19 cellular contexts compared by ENCODE assay signal in genomic region chr10:35937538-35937937, GRCh38.
A peak's percentile ranks its signal among the peaks of the same experiment; 100 is the strongest.
DNase-seq lines count a peak whose midpoint lies in the region; ATAC-seq lines count a peak whose summit lies in the region.
"Had no signal": no experiment of that assay in that cellular context is flagged by ENCODE, and none has a peak within 500 bp of the region (broad histone marks: within the 10 kb centered on the region; RNA-seq: fewer than 3 reads in every experiment).

No MANE protein-coding gene starts in this region.

- H3K18ac ChIP-seq in neuronal stem cell (ENCODE audit: low read length) (peak overlapping the region; percentile 24), trophoblast cell (ENCODE audit: low read length) (no peak overlapping the region)

- H2BK5ac ChIP-seq in neuronal stem cell (ENCODE audit: low read length) (no peak overlapping the region), trophoblast cell (ENCODE audit: low read depth, low read length, poor library complexity) (no peak overlapping the region)

- peaks cover 0 to 21% of the 10 kb centered on the region in 2 donors for H3K4me1 ChIP-seq in neuronal stem cell (ENCODE audit: control insufficient read depth in 2 of 2, insufficient read depth in 1 of 2, low read depth in 1 of 2, low read length in 2 of 2)
- peaks cover 0 to 3% of the 10 kb centered on the region in 2 experiments for H3K4me1 ChIP-seq in trophoblast cell (ENCODE audit: control insufficient read depth in 1 of 2, insufficient read depth in 2 of 2, low read length in 2 of 2)
- H3K4me1 ChIP-seq: BE2C, BLaER1 had no signal

- H3K4me3 ChIP-seq in neuronal stem cell (ENCODE audit: low read length in 2 of 2) = no peak overlapping the region
- no peak overlapping the region for H3K4me3 ChIP-seq in trophoblast cell (ENCODE audit: low read depth, low read length)
- H3K4me3 ChIP-seq: BLaER1 had no signal

- H2AFZ ChIP-seq in neuronal stem cell (ENCODE audit: low read length) (no peak overlapping the region), trophoblast cell (ENCODE audit: insufficient read depth, low read length, poor library complexity) (no peak overlapping the region)

- no CpG with 5 or more reads among the region's 7 CpGs for WGBS in neuronal stem cell (ENCODE audit: extremely low coverage in 2 of 2, insufficient read length in 2 of 2, insufficient replicate concordance in 1 of 2), 2 donors
- no CpG with 5 or more reads among the region's 7 CpGs for WGBS in trophoblast cell (ENCODE audit: extremely low coverage, insufficient coverage, insufficient read length)

- H3K27me3 ChIP-seq in neuronal stem cell (ENCODE audit: control insufficient read depth in 3 of 3, insufficient read depth in 3 of 3, low read depth in 1 of 3, low read length in 3 of 3) (peaks cover 0 to 8% (median 0%) of the 10 kb centered on the region in 3 experiments), trophoblast cell (ENCODE audit: insufficient read depth, low read length) (no peaks in the 10 kb centered on the region)
- H3K27me3 ChIP-seq: BE2C, BLaER1 had no signal

- H4K12ac ChIP-seq in trophoblast cell (ENCODE audit: low read depth, low read length) = no peak overlapping the region

- H3K79me1 ChIP-seq in neuronal stem cell (ENCODE audit: low read depth, low read length) (no peaks in the 10 kb centered on the region), trophoblast cell (ENCODE audit: low read length) (no peaks in the 10 kb centered on the region)

- H3K27ac ChIP-seq in neuronal stem cell (replicated peaks; ENCODE audit: low read length) = no peak overlapping the region
- H3K27ac ChIP-seq in trophoblast cell (ENCODE audit: low read depth, low read length) = no peak overlapping the region
- H3K27ac ChIP-seq: BLaER1 had no signal

- H3K4ac ChIP-seq in neuronal stem cell (ENCODE audit: low read length) (no peak overlapping the region), trophoblast cell (ENCODE audit: low read depth, low read length) (no peak overlapping the region)

- H2BK12ac ChIP-seq in neuronal stem cell (ENCODE audit: low read length) = no peak overlapping the region
- no peak overlapping the region for H2BK12ac ChIP-seq in trophoblast cell (ENCODE audit: low read length)

- H3K23ac ChIP-seq in neuronal stem cell (ENCODE audit: low read depth, low read length, poor library complexity) = no peak overlapping the region
- H3K23ac ChIP-seq in trophoblast cell (ENCODE audit: low read length) = no peak overlapping the region

- H3K36me3 ChIP-seq in neuronal stem cell (replicated peaks in 1 of 2; ENCODE audit: control insufficient read depth in 2 of 2, insufficient read depth in 2 of 2, low read length in 2 of 2) (no peaks in the 10 kb centered on the region), trophoblast cell (ENCODE audit: control insufficient read depth in 1 of 2, insufficient read depth in 2 of 2, low read length in 2 of 2) (no peaks in the 10 kb centered on the region)
- H3K36me3 ChIP-seq: BE2C, BLaER1 had no signal

- ATAC-seq in HG03280 (IDR thresholded peaks at IDR 0.05; ENCODE audit: unreplicated experiment) (no peak), HG03432 (IDR thresholded peaks at IDR 0.05; ENCODE audit: unreplicated experiment) (no peak)
- ATAC-seq: CD8-positive, alpha-beta T cell had no signal

- H3K79me2 ChIP-seq in trophoblast cell (ENCODE audit: control insufficient read depth, insufficient read depth, low read length, poor library complexity) = no peaks in the 10 kb centered on the region

- no peak overlapping the region for H2BK120ac ChIP-seq in neuronal stem cell (ENCODE audit: low read depth, low read length)
- no peak overlapping the region for H2BK120ac ChIP-seq in trophoblast cell (ENCODE audit: insufficient read depth, low read length, poor library complexity)

- H2BK15ac ChIP-seq in neuronal stem cell (ENCODE audit: low read length) = no peak overlapping the region

- H4K8ac ChIP-seq in neuronal stem cell (ENCODE audit: low read depth, low read length) (no peak overlapping the region), trophoblast cell (ENCODE audit: low read depth, low read length) (no peak overlapping the region)

- H3K14ac ChIP-seq in neuronal stem cell (ENCODE audit: low read length) (no peak overlapping the region), trophoblast cell (ENCODE audit: low read length) (no peak overlapping the region)

- H3K9ac ChIP-seq in neuronal stem cell (ENCODE audit: low read depth, low read length, poor library complexity) = no peak overlapping the region
- H3K9ac ChIP-seq in trophoblast cell (ENCODE audit: low read length) = no peak overlapping the region
- H3K9ac ChIP-seq: BLaER1 had no signal

- no peak overlapping the region for H3K4me2 ChIP-seq in neuronal stem cell (ENCODE audit: insufficient read depth, low read length, poor library complexity, severe bottlenecking)
- H3K4me2 ChIP-seq in trophoblast cell (ENCODE audit: low read length) = no peak overlapping the region
- H3K4me2 ChIP-seq: BLaER1 had no signal

- DNase-seq in islet precursor cell = peak; percentile 58
- DNase-seq in myocyte (ENCODE audit: low read depth) = peak; percentile 10
- no peak for DNase-seq in neuronal stem cell (ENCODE audit: low spot score)
- peak; percentile 33 to 52 for DNase-seq in trophoblast cell
- DNase-seq in globus pallidus (ENCODE audit: low spot score) = no peak
- DNase-seq in stimulated activated CD4-positive, alpha-beta T cell treated with anti-CD3 and anti-CD28 coated beads, Interleukin-2, amount 100 ng/mL, for 24 hours = no peak
- DNase-seq: 8988T; ACHN; BE2C; C1 segment of cervical spinal cord; Caco-2; Calu3; CD4-positive, alpha-beta T cell; CD8-positive, alpha-beta T cell; DMS79 treated with DMSO at 0.1 percent for 48 hours; GF-D8 had no signal

- peak overlapping the region; percentile 20 for H2AK5ac ChIP-seq in neuronal stem cell (ENCODE audit: low read depth, low read length)
- no peak overlapping the region for H2AK5ac ChIP-seq in trophoblast cell (ENCODE audit: low read length)

- no peak overlapping the region for H4K91ac ChIP-seq in neuronal stem cell (ENCODE audit: low read depth, low read length, poor library complexity)
- no peak overlapping the region for H4K91ac ChIP-seq in trophoblast cell (ENCODE audit: low read depth, low read length)

- H3K9me3 ChIP-seq in neuronal stem cell (replicated peaks in 1 of 2; ENCODE audit: control insufficient read depth in 2 of 2, insufficient read depth in 1 of 2, low read depth in 1 of 2, low read length in 2 of 2) (no peaks in the 10 kb centered on the region), trophoblast cell (ENCODE audit: insufficient read depth, low read depth, low read length) (peaks cover 1% of the 10 kb centered on the region)
- H3K9me3 ChIP-seq: BE2C, BLaER1, Caco-2 had no signal

Comparison
In these comparisons a context has a peak if more than half of its experiments do, and no peak if none do; other contexts are left out.
1. DNase-seq: peak in islet precursor cell (single experiment), myocyte (single experiment) and trophoblast cell (2 of 2); none in neuronal stem cell (single experiment), globus pallidus (single experiment) and stimulated activated CD4-positive, alpha-beta T cell treated with anti-CD3 and anti-CD28 coated beads, Interleukin-2, amount 100 ng/mL, for 24 hours (0 of 2).